7 cellular contexts compared by ENCODE assay signal in the genomic region with DNA sequence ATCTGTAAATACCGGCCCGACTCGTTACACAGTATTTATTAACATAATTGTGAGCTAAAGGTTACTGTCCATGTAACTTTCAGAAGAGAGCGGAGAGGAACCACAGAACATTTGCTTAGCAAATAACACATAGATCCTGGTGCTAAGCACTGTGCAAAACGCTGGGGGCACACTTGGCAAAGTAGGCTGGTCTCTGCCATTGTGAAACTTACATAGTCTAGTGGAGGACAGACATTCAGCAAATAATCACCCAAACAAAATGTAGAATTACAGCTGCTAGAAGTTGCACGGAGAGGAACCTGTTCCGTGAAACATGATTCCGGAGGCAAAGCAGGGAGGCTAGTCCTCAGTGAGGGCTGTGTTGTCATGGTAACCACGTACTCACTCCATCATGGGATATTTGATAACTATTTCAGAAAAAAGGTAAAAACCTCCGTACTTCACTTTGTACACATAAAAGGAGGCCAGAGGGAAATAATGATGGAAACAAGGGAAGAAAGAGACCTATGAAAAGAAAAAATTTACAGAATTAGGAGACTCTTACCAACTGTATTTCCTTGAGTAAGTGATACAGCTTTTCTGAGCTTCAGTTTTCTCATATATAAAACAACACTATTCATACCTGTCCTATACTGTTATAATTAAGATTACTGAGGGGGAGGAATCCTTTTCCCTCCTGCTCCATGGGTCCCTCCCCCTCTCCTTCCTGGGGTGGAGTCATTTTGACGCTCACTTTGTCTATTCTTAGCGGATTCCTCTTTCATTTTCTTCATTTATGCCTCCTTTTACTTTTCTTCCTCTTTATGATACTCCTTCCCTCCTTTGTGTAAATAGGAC. TPM values are rescaled to one million over a fixed set of nuclear protein-coding genes. Genes with fewer than 3 reads are reported as not detected.
DNase-seq lines count a peak whose midpoint lies in the region; ATAC-seq and TF ChIP-seq lines count a peak whose summit lies in the region.

No MANE protein-coding gene starts in this region.

- H3K27ac ChIP-seq in GM23248 (no peak overlapping the region), colonic mucosa (peak overlapping the region; percentile 98), lower lobe of right lung (peak overlapping the region; percentile 97)

- H3K36me3 ChIP-seq in GM23248 (ENCODE audit: low read depth) (no peaks in the 10 kb centered on the region), colonic mucosa (no peaks in the 10 kb centered on the region), lower lobe of right lung (no peaks in the 10 kb centered on the region)

- TF ChIP-seq CTCF in GM12872 (IDR thresholded peaks at IDR 0.05; ENCODE audit: insufficient read depth, low read depth, low read length) (peak; percentile 54), colonic mucosa (IDR thresholded peaks at IDR 0.05) (no peak), lower lobe of right lung (IDR thresholded peaks at IDR 0.05) (peak; percentile 28)

- H3K9ac ChIP-seq in GM23248 (no peak overlapping the region), colonic mucosa (ENCODE audit: low read depth in 2 of 2, low read length in 2 of 2) (peak overlapping the region; percentile 58 to 73)

- no peaks in the 10 kb centered on the region for H3K9me2 ChIP-seq in GM23248 (ENCODE audit: insufficient read depth)

- H2AFZ ChIP-seq in GM23248, result peak overlapping the region; percentile 83

- peak; percentile 39 to 55 for ATAC-seq in lower lobe of right lung
- ATAC-seq in stimulated activated naive CD8-positive, alpha-beta T cell treated with anti-CD3 and anti-CD28 coated beads, Interleukin-15, Interleukin-2, amounts not matched to agents 100 U/mL and 50 U/mL, for 24 hours, result peak; percentile 55

- H3K9me3 ChIP-seq in GM23248 (ENCODE audit: low read depth) (no peaks in the 10 kb centered on the region), colonic mucosa (no peaks in the 10 kb centered on the region), lower lobe of right lung (no peaks in the 10 kb centered on the region)

- peaks cover 37% of the 10 kb centered on the region for H3K27me3 ChIP-seq in GM23248 (replicated peaks; ENCODE audit: insufficient read depth)
- H3K27me3 ChIP-seq in colonic mucosa, result no peaks in the 10 kb centered on the region
- no peaks in the 10 kb centered on the region for H3K27me3 ChIP-seq in lower lobe of right lung (ENCODE audit: low read depth)

- H4K20me1 ChIP-seq in GM23248 (ENCODE audit: insufficient read depth), result no peaks in the 10 kb centered on the region

- H3K4me1 ChIP-seq in GM23248 (ENCODE audit: insufficient read depth) (peaks cover 4% of the 10 kb centered on the region; the same call in 1 of the 2 replicates), colonic mucosa (peaks cover 6% of the 10 kb centered on the region), lower lobe of right lung (peaks cover 46% of the 10 kb centered on the region)

- intact Hi-C loops in colonic mucosa (cut with DNase I) (loop anchor here (10.0 kb wide), 1 partner anchor 92 kb away; no protein-coding TSS in a partner anchor), lower lobe of right lung (cut with DNase I) (no loop called here)

- in situ Hi-C loops in GM23248 (cut with MboI), result loop anchor here (10.0 to 25.0 kb wide), 2 partner anchors 362 to 740 kb away; no protein-coding TSS in a partner anchor

- H3F3A ChIP-seq in GM23248 (ENCODE audit: insufficient read depth), result no peaks in the 10 kb centered on the region

- peak; percentile 53 for DNase-seq in GM23248
- DNase-seq in Kasumi-1 (lab: John Stamatoyannopoulos, UW), result peak; percentile 61 to 69
- DNase-seq in SKM-1 treated with dmso at 0.1 percent for 144 hours (lab: John Stamatoyannopoulos, UW; ENCODE audit: unreplicated experiment), result peak; percentile 49
- no peak for DNase-seq in colonic mucosa
- DNase-seq in lower lobe of right lung, result peak; percentile 54
- DNase-seq in stimulated activated naive CD8-positive, alpha-beta T cell treated with anti-CD3 and anti-CD28 coated beads, Interleukin-15, Interleukin-2, amounts not matched to agents 100 U/mL and 50 U/mL, for 24 hours, result no peak

- H3K4me3 ChIP-seq in GM23248, result peak overlapping the region; percentile 78
- H3K4me3 ChIP-seq in colonic mucosa, result peak overlapping the region; percentile 82
- peak overlapping the region; percentile 93 for H3K4me3 ChIP-seq in lower lobe of right lung

- H3K4me2 ChIP-seq in GM23248 (ENCODE audit: unreplicated experiment), result peak overlapping the region; percentile 67

- no peaks in the 10 kb centered on the region for H3K79me2 ChIP-seq in GM23248 (ENCODE audit: insufficient read depth)

- WGBS in GM23248 (ENCODE audit: low coverage in 1 of 2, low lambda C conversion rate in 2 of 2, missing lambda C conversion rate in 2 of 2), 2 experiments, result 38 to 39% methylated on average over 12 of the region's 12 CpGs

RNA-seq across cellular contexts. Expression of a gene that starts 0.8 kb away (rescaled TPM):
- not detected in 2 replicates for total RNA-seq in GM23248 (2014; rRNA removed; shearing (Covaris generic))
- 0.09 TPM in 1 of 2 replicates, not detected in the other for polyA plus RNA-seq in GM23248 (2016; fragmentation: Nextera tagmentation; extraction: Ambion mirVana)
- 10 to 100 TPM in 1 of 2 donors, 1 to 10 TPM in 1; 7.8 to 24.5 TPM for total RNA-seq in colonic mucosa
- 63.0 TPM for total RNA-seq in lower lobe of right lung

Comparison
In these comparisons a context has a peak if more than half of its experiments do, and no peak if none do; other contexts are left out.
1. DNase-seq: peak in GM23248 (single experiment), Kasumi-1 (2 of 2), SKM-1 treated with dmso at 0.1 percent for 144 hours (single experiment) and lower lobe of right lung (single experiment); none in colonic mucosa (single experiment) and stimulated activated naive CD8-positive, alpha-beta T cell treated with anti-CD3 and anti-CD28 coated beads, Interleukin-15, Interleukin-2, amounts not matched to agents 100 U/mL and 50 U/mL, for 24 hours (single experiment).
2. Peak in every context shown above with its lines, with median percentiles within 50 percentile points of each other: H3K4me3 ChIP-seq.